Comparison of ENCODE assay signal across 1 cellular context in genomic region chr14:103333754-103334643, GRCh38.
TF ChIP-seq lines count a peak whose summit lies in the region.

Gene EIF5, plus strand, starts transcription at chr14:103334237. Its CDS starts 1,624 bp downstream, at chr14:103335861.

TF ChIP-seq in HepG2, 621 proteins besides CTCF, POLR2A, EP300 and RAD21 (continued from another document and continues in another):
- TF ChIP-seq FOXO4 (CRISPR knock-in tag; conservative IDR thresholded peaks at IDR 0.05) = 0 out of 2 replicates have a peak, but pooled peaks have one; percentile 78
- 0 out of 2 replicates have a peak, but pooled peaks have one; percentile 82 for TF ChIP-seq ZNF747 (CRISPR knock-in tag; IDR thresholded peaks at IDR 0.05; ENCODE audit: borderline replicate concordance)
- 0 out of 2 replicates have a peak, but pooled peaks have one; percentile 57 for TF ChIP-seq ZNF549 (CRISPR knock-in tag; IDR thresholded peaks at IDR 0.05)
- no peak for TF ChIP-seq MIER2 (CRISPR knock-in tag; IDR thresholded peaks at IDR 0.05)
- TF ChIP-seq MED13 (CRISPR knock-in tag; IDR thresholded peaks at IDR 0.05) = no peak; the same call in none of the 2 replicates
- TF ChIP-seq HMGXB3 (CRISPR knock-in tag; IDR thresholded peaks at IDR 0.05; ENCODE audit: borderline replicate concordance) = 0 out of 2 replicates have a peak, but pooled peaks have one; percentile 73
- 0 out of 2 replicates have a peak, but pooled peaks have one; percentile 45 for TF ChIP-seq FOXC1 (CRISPR knock-in tag; IDR thresholded peaks at IDR 0.05; ENCODE audit: borderline replicate concordance)
- peak; percentile 27; the same call in 1 of the 2 replicates for TF ChIP-seq CSRNP1 (CRISPR knock-in tag; IDR thresholded peaks at IDR 0.05)
- peak; percentile 98 for TF ChIP-seq RBM39 (IDR thresholded peaks at IDR 0.05; ENCODE audit: low read depth, low read length, poor library complexity, severe bottlenecking)
- TF ChIP-seq ZNF614 (CRISPR knock-in tag; IDR thresholded peaks at IDR 0.05; ENCODE audit: borderline replicate concordance) = no peak; the same call in 1 of the 2 replicates
- TF ChIP-seq ZNF256 (CRISPR knock-in tag; conservative IDR thresholded peaks at IDR 0.05) = peak; percentile 74; the same call in 1 of the 2 replicates
- peak; percentile 81 for TF ChIP-seq AGO2 (optimal IDR thresholded peaks at IDR 0.05; ENCODE audit: low read depth, low read length)
- TF ChIP-seq SNAPC2 (CRISPR knock-in tag; IDR thresholded peaks at IDR 0.05) = peak; percentile 10; the same call in 1 of the 2 replicates
- 0 out of 2 replicates have a peak, but pooled peaks have one; percentile 10 for TF ChIP-seq SMAD3 (CRISPR knock-in tag; IDR thresholded peaks at IDR 0.05)
- no peak; the same call in 1 of the 2 replicates for TF ChIP-seq TBX3 (IDR thresholded peaks at IDR 0.05; ENCODE audit: borderline replicate concordance)
- peak; percentile 75 for TF ChIP-seq IKZF5 (CRISPR knock-in tag; IDR thresholded peaks at IDR 0.05)
- TF ChIP-seq ZNF576 (CRISPR knock-in tag; IDR thresholded peaks at IDR 0.05) = no peak
- TF ChIP-seq HDAC1 (CRISPR knock-in tag; IDR thresholded peaks at IDR 0.05) = peak; percentile 41
- no peak for TF ChIP-seq HMG20B (CRISPR knock-in tag; conservative IDR thresholded peaks at IDR 0.05)
- peak; percentile 71 for TF ChIP-seq PRDM10 (CRISPR knock-in tag; IDR thresholded peaks at IDR 0.05; ENCODE audit: low read depth)
- TF ChIP-seq NCOR1 (IDR thresholded peaks at IDR 0.05; ENCODE audit: borderline replicate concordance, low read length) = no peak
- no peak for TF ChIP-seq RELA (CRISPR knock-in tag; IDR thresholded peaks at IDR 0.05)
- TF ChIP-seq RFX1 (IDR thresholded peaks at IDR 0.05) = no peak
- no peak for TF ChIP-seq ZNF335 (CRISPR knock-in tag; IDR thresholded peaks at IDR 0.05)
- peak; percentile 49; the same call in 1 of the 2 replicates for TF ChIP-seq ZNF205 (CRISPR knock-in tag; IDR thresholded peaks at IDR 0.05)
- TF ChIP-seq TFDP2 (CRISPR knock-in tag; IDR thresholded peaks at IDR 0.05) = peak; percentile 71
- no peak for TF ChIP-seq ZBTB49 (CRISPR knock-in tag; IDR thresholded peaks at IDR 0.05; ENCODE audit: borderline replicate concordance)
- TF ChIP-seq NRL (CRISPR knock-in tag; IDR thresholded peaks at IDR 0.05; ENCODE audit: borderline replicate concordance) = no peak; the same call in none of the 2 replicates
- TF ChIP-seq HNF4G (IDR thresholded peaks at IDR 0.05; ENCODE audit: borderline replicate concordance, low read depth, low read length) = no peak
- TF ChIP-seq HNF4G (CRISPR knock-in tag; IDR thresholded peaks at IDR 0.05; ENCODE audit: borderline replicate concordance, low read depth) = peak; percentile 36; the same call in 1 of the 2 replicates
- no peak for TF ChIP-seq ZNF432 (CRISPR knock-in tag; IDR thresholded peaks at IDR 0.05; ENCODE audit: borderline replicate concordance)
- TF ChIP-seq ZNF850 (CRISPR knock-in tag; conservative IDR thresholded peaks at IDR 0.05) = no peak
- TF ChIP-seq NPAS2 (CRISPR knock-in tag; IDR thresholded peaks at IDR 0.05; ENCODE audit: borderline replicate concordance) = no peak
- TF ChIP-seq ZBTB20 (CRISPR knock-in tag; IDR thresholded peaks at IDR 0.05; ENCODE audit: borderline replicate concordance, low read depth) = no peak
- no peak for TF ChIP-seq ZBTB44 (CRISPR knock-in tag; IDR thresholded peaks at IDR 0.05)
- no peak for TF ChIP-seq FOXM1 (CRISPR knock-in tag; IDR thresholded peaks at IDR 0.05)
- peak; percentile 10; the same call in 1 of the 2 replicates for TF ChIP-seq SIN3B (IDR thresholded peaks at IDR 0.05; ENCODE audit: low read length)
- peak; percentile 66; the same call in 1 of the 2 replicates for TF ChIP-seq ZNF800 (CRISPR knock-in tag; IDR thresholded peaks at IDR 0.05)
- TF ChIP-seq AGO1 (IDR thresholded peaks at IDR 0.05; ENCODE audit: low read depth, low read length, poor library complexity, severe bottlenecking) = no peak
